ENCODE assay signal across 8 cellular contexts in the genomic region with DNA sequence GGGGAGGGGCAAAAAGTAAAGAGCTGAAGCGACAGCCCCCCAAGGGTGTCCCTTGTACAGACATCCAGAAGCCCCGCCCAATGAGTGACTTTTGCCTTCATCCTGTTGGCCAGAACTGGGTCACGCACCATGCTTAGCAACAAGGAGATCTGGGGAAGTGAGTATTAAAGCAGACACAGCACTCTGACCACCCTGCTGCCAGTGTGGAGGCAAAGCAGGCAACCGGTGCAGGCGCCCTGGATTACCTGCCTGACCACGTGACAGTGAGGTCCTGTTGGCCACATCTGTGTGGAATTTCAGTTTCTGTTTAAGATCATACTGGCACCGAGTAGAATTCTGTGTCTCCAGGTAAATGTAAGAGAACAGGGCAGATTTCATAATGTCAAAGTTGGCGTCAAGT. TPM values are rescaled to one million over a fixed set of nuclear protein-coding genes. Genes with fewer than 3 reads are reported as not detected.
DNase-seq lines count a peak whose midpoint lies in the region; ATAC-seq and TF ChIP-seq lines count a peak whose summit lies in the region.

No MANE protein-coding gene starts in this region.

- POLR2A ChIA-PET in GM10248 (lab: Yijun Ruan, JAX), result no interaction called here

- peak overlapping the region; percentile 29 for H3K27ac ChIP-seq in angular gyrus (ENCODE audit: low read depth, low read length)

- TF ChIP-seq CTCF in GM10248 (IDR thresholded peaks at IDR 0.05; ENCODE audit: control extremely low read depth, extremely low read depth, low read depth, missing control alignments), result no peak

- ATAC-seq in GM21367 (IDR thresholded peaks at IDR 0.05; ENCODE audit: unreplicated experiment) (peak; percentile 95), HG03460 (IDR thresholded peaks at IDR 0.05; ENCODE audit: unreplicated experiment) (peak; percentile 97)

- CTCF ChIA-PET in GM10248 (lab: Yijun Ruan, JAX), result no interaction called here

- DNase-seq in GM10248 (ENCODE audit: extremely low spot score) (peak; percentile 59), myocyte (ENCODE audit: low read depth) (peak; percentile 33), NCI-H1930 (lab: John Stamatoyannopoulos, UW) (no peak), cerebellar cortex (ENCODE audit: low spot score) (no peak), T-helper 1 cell (no peak)

RNA-seq across cellular contexts. Expression of gene BIN1, which starts 21.6 kb away (rescaled TPM):
- 3,190 and 3,208 TPM in 2 replicates for total RNA-seq in myocyte
- 771 TPM for polyA plus RNA-seq in myocyte (2012)

Comparison
In these comparisons a context has a peak if more than half of its experiments do, and no peak if none do; other contexts are left out.
1. DNase-seq: peak in GM10248 (single experiment) and myocyte (single experiment); none in NCI-H1930 (0 of 2), cerebellar cortex (single experiment) and T-helper 1 cell (0 of 5).